Comparison of ENCODE assay signal across 13 cellular contexts in genomic region chr11:441043-441417, GRCh38. TPM values are rescaled to one million over a fixed set of nuclear protein-coding genes. Genes with fewer than 3 reads are reported as not detected.
DNase-seq lines count a peak whose midpoint lies in the region; ATAC-seq, FAIRE-seq and TF ChIP-seq lines count a peak whose summit lies in the region.
"Had no signal": no experiment of that assay in that cellular context is flagged by ENCODE, and none has a peak within 500 bp of the region (broad histone marks: within the 10 kb centered on the region; RNA-seq: fewer than 3 reads in every experiment).

No MANE protein-coding gene starts in this region.

- peak overlapping the region; percentile 73 for H3K4me3 Mint-ChIP-seq in activated CD4-positive, alpha-beta T cell treated with anti-CD3 and anti-CD28 coated beads, Interleukin-2, amount 10 ng/mL, durations not matched to agents 7 days and 5 days
- peak overlapping the region; percentile 74 for H3K4me3 Mint-ChIP-seq in stimulated activated memory B cell treated with anti-CD40 and anti-IgM and Interleukin-4, amounts not matched to agents 10 μg/mL and 1 μg/mL and 100 μg/mL, for 72 hours

- no peak for DNase-seq in activated CD4-positive, alpha-beta T cell treated with anti-CD3 and anti-CD28 coated beads, Interleukin-2, amount 10 ng/mL, durations not matched to agents 7 days and 5 days
- DNase-seq in activated CD4-positive, alpha-beta T cell treated with anti-CD3 and anti-CD28 coated beads for 4 hours = no peak
- DNase-seq in KBM-7 (no peak), NCI-H748 (lab: John Stamatoyannopoulos, UW; ENCODE audit: unreplicated experiment) (no peak), urothelium cell line (ENCODE audit: low spot score) (no peak)
- DNase-seq: activated CD8-positive, alpha-beta memory T cell treated with anti-CD3 and anti-CD28 coated beads for 24 hours; caudate nucleus; glutamatergic neuron; thyroid gland had no signal

- no peaks in the 10 kb centered on the region for H3K9me3 Mint-ChIP-seq in activated CD4-positive, alpha-beta T cell treated with anti-CD3 and anti-CD28 coated beads, Interleukin-2, amount 10 ng/mL, durations not matched to agents 7 days and 5 days
- no peaks in the 10 kb centered on the region for H3K9me3 Mint-ChIP-seq in stimulated activated memory B cell treated with anti-CD40 and anti-IgM and Interleukin-4, amounts not matched to agents 10 μg/mL and 1 μg/mL and 100 μg/mL, for 72 hours

- CTCF ChIA-PET in activated CD4-positive, alpha-beta T cell treated with anti-CD3 and anti-CD28 coated beads, Interleukin-2, amount 10 ng/mL, durations not matched to agents 7 days and 5 days (lab: Charles Lee) = interaction anchor here (1.3 kb wide), 1 partner anchor 13 kb away, joined by 3 read pairs; no protein-coding TSS in a partner anchor

- peaks cover 40% of the 10 kb centered on the region for H3K4me1 Mint-ChIP-seq in activated CD4-positive, alpha-beta T cell treated with anti-CD3 and anti-CD28 coated beads, Interleukin-2, amount 10 ng/mL, durations not matched to agents 7 days and 5 days
- H3K4me1 Mint-ChIP-seq in stimulated activated memory B cell treated with anti-CD40 and anti-IgM and Interleukin-4, amounts not matched to agents 10 μg/mL and 1 μg/mL and 100 μg/mL, for 72 hours = peaks cover 46% of the 10 kb centered on the region

- peaks cover 8% of the 10 kb centered on the region for H3K27me3 Mint-ChIP-seq in activated CD4-positive, alpha-beta T cell treated with anti-CD3 and anti-CD28 coated beads, Interleukin-2, amount 10 ng/mL, durations not matched to agents 7 days and 5 days
- no peaks in the 10 kb centered on the region for H3K27me3 Mint-ChIP-seq in stimulated activated memory B cell treated with anti-CD40 and anti-IgM and Interleukin-4, amounts not matched to agents 10 μg/mL and 1 μg/mL and 100 μg/mL, for 72 hours

- no peak for FAIRE-seq in urothelium cell line (lab: Jason Lieb, UNC)
- FAIRE-seq: RCC 7860 had no signal

- ATAC-seq in SK-N-SH treated with all-trans-retinoic acid at 6 μM for 48 hours (0 out of 3 replicates have a peak, but pooled peaks have one; percentile 9), esophagus mucosa (peak; percentile 6)
- no peak for ATAC-seq in stimulated activated memory B cell treated with anti-CD40 and anti-IgM and Interleukin-4, amounts not matched to agents 10 μg/mL and 1 μg/mL and 100 μg/mL, for 72 hours

- in situ Hi-C loops in KBM-7 (cut with MboI; ENCODE audit: low pct_unique_long_range_greater_than_20kb, low sequenced_read_pairs) = no loop called here

- POLR2A ChIA-PET in activated CD4-positive, alpha-beta T cell treated with anti-CD3 and anti-CD28 coated beads, Interleukin-2, amount 10 ng/mL, durations not matched to agents 7 days and 5 days (lab: Charles Lee) = no interaction called here

- no peaks in the 10 kb centered on the region for H3K36me3 Mint-ChIP-seq in activated CD4-positive, alpha-beta T cell treated with anti-CD3 and anti-CD28 coated beads, Interleukin-2, amount 10 ng/mL, durations not matched to agents 7 days and 5 days (ENCODE audit: low read depth)
- H3K36me3 Mint-ChIP-seq in stimulated activated memory B cell treated with anti-CD40 and anti-IgM and Interleukin-4, amounts not matched to agents 10 μg/mL and 1 μg/mL and 100 μg/mL, for 72 hours = no peaks in the 10 kb centered on the region

- no peak overlapping the region for H3K27ac Mint-ChIP-seq in activated CD4-positive, alpha-beta T cell treated with anti-CD3 and anti-CD28 coated beads, Interleukin-2, amount 10 ng/mL, durations not matched to agents 7 days and 5 days
- H3K27ac Mint-ChIP-seq in stimulated activated memory B cell treated with anti-CD40 and anti-IgM and Interleukin-4, amounts not matched to agents 10 μg/mL and 1 μg/mL and 100 μg/mL, for 72 hours = peak overlapping the region; percentile 53

TF ChIP-seq in SK-N-SH treated with all-trans-retinoic acid at 6 μM for 48 hours, 23 proteins besides CTCF, POLR2A, EP300 and RAD21:
- TF ChIP-seq, protein P1, sequence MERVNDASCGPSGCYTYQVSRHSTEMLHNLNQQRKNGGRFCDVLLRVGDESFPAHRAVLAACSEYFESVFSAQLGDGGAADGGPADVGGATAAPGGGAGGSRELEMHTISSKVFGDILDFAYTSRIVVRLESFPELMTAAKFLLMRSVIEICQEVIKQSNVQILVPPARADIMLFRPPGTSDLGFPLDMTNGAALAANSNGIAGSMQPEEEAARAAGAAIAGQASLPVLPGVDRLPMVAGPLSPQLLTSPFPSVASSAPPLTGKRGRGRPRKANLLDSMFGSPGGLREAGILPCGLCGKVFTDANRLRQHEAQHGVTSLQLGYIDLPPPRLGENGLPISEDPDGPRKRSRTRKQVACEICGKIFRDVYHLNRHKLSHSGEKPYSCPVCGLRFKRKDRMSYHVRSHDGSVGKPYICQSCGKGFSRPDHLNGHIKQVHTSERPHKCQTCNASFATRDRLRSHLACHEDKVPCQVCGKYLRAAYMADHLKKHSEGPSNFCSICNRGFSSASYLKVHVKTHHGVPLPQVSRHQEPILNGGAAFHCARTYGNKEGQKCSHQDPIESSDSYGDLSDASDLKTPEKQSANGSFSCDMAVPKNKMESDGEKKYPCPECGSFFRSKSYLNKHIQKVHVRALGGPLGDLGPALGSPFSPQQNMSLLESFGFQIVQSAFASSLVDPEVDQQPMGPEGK (CRISPR knock-in tag; IDR thresholded peaks at IDR 0.05; ENCODE audit: borderline replicate concordance) = no peak
- TF ChIP-seq TCF4 (CRISPR knock-in tag; IDR thresholded peaks at IDR 0.05; ENCODE audit: borderline replicate concordance) (no peak), ZFP3 (CRISPR knock-in tag; IDR thresholded peaks at IDR 0.05) (no peak), OSR1 (CRISPR knock-in tag; IDR thresholded peaks at IDR 0.05) (no peak), ZNF8 (CRISPR knock-in tag; IDR thresholded peaks at IDR 0.05) (no peak), ISL1 (CRISPR knock-in tag; IDR thresholded peaks at IDR 0.05) (no peak)
- TF ChIP-seq, protein P2, sequence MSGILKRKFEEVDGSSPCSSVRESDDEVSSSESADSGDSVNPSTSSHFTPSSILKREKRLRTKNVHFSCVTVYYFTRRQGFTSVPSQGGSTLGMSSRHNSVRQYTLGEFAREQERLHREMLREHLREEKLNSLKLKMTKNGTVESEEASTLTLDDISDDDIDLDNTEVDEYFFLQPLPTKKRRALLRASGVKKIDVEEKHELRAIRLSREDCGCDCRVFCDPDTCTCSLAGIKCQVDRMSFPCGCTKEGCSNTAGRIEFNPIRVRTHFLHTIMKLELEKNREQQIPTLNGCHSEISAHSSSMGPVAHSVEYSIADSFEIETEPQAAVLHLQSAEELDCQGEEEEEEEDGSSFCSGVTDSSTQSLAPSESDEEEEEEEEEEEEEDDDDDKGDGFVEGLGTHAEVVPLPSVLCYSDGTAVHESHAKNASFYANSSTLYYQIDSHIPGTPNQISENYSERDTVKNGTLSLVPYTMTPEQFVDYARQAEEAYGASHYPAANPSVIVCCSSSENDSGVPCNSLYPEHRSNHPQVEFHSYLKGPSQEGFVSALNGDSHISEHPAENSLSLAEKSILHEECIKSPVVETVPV (CRISPR knock-in tag; IDR thresholded peaks at IDR 0.05) = no peak
TF ChIP-seq in SK-N-SH treated with all-trans-retinoic acid at 6 μM for 48 hours: peak in this region for 0.

RNA-seq across cellular contexts. Expression of gene ANO9, which starts 0.8 kb away (rescaled TPM):
- 10 to 100 TPM; 88.2 to 94.2 TPM for total RNA-seq in activated CD4-positive, alpha-beta T cell treated with anti-CD3 and anti-CD28 coated beads, Interleukin-2, amount 10 ng/mL, durations not matched to agents 7 days and 5 days
- total RNA-seq in esophagus mucosa = 12.8 TPM

RNA-seq across cellular contexts. Expression of gene PTDSS2, which starts 9.0 kb away (rescaled TPM):
- 10 to 100 TPM; 22.7 to 25.2 TPM for total RNA-seq in activated CD4-positive, alpha-beta T cell treated with anti-CD3 and anti-CD28 coated beads, Interleukin-2, amount 10 ng/mL, durations not matched to agents 7 days and 5 days
- total RNA-seq in esophagus mucosa = 12.0 TPM

RNA-seq across cellular contexts. Expression of gene SIGIRR, which starts 26.2 kb away (rescaled TPM):
- total RNA-seq in activated CD4-positive, alpha-beta T cell treated with anti-CD3 and anti-CD28 coated beads, Interleukin-2, amount 10 ng/mL, durations not matched to agents 7 days and 5 days = 100 to 1,000 TPM; 226 to 255 TPM
- 15.4 TPM for total RNA-seq in esophagus mucosa

RNA-seq across cellular contexts. Expression of gene PKP3, which starts 47.0 kb away (rescaled TPM):
- not detected for total RNA-seq in activated CD4-positive, alpha-beta T cell treated with anti-CD3 and anti-CD28 coated beads, Interleukin-2, amount 10 ng/mL, durations not matched to agents 7 days and 5 days
- total RNA-seq in esophagus mucosa = 359 TPM

Comparison
In these comparisons a context has a peak if more than half of its experiments do, and no peak if none do; other contexts are left out.
1. RNA of gene SIGIRR, which starts 26.2 kb away (total RNA-seq): 226 to 255 TPM in activated CD4-positive, alpha-beta T cell treated with anti-CD3 and anti-CD28 coated beads, Interleukin-2, amount 10 ng/mL, durations not matched to agents 7 days and 5 days; 15.4 TPM in esophagus mucosa (single experiment); every median in the first group is over 10 times any median in the second.